Comparison of ENCODE assay signal across 8 cellular contexts in genomic region chr5:150517272-150518152, GRCh38. TPM values are rescaled to one million over a fixed set of nuclear protein-coding genes. Genes with fewer than 3 reads are reported as not detected.
A peak's percentile ranks its signal among the peaks of the same experiment; 100 is the strongest.
DNase-seq lines count a peak whose midpoint lies in the region; ATAC-seq and TF ChIP-seq lines count a peak whose summit lies in the region.

No MANE protein-coding gene starts in this region.

- H3K36me3 Mint-ChIP-seq in T-helper 17 cell (ENCODE audit: low read depth), result no peaks in the 10 kb centered on the region

- H3K27ac Mint-ChIP-seq in T-helper 17 cell, result no peak overlapping the region

- peak; percentile 89 for ATAC-seq in SK-N-SH treated with all-trans-retinoic acid at 6 μM for 48 hours
- ATAC-seq in left cardiac atrium, result peak; percentile 29 to 36
- no peak for ATAC-seq in T-helper 17 cell
- ATAC-seq in HG03342 (IDR thresholded peaks at IDR 0.05; ENCODE audit: unreplicated experiment), result no peak

- H3K9me3 ChIP-seq in T-helper 17 cell (ENCODE audit: control insufficient read depth, low read length, poor library complexity, severe bottlenecking), result no peaks in the 10 kb centered on the region

- intact Hi-C loops in left cardiac atrium (cut with DNase I), result no loop called here

- peak; percentile 74 for DNase-seq in HK-2 (ENCODE audit: unreplicated experiment)
- peak; percentile 63 for DNase-seq in left cardiac atrium
- peak; percentile 86 for DNase-seq in stromal cell of bone marrow (ENCODE audit: low read depth)
- DNase-seq in T-helper 17 cell, result no peak
- no peak for DNase-seq in cerebellum (ENCODE audit: low spot score)
- no peak for DNase-seq in activated CD4-positive, alpha-beta T cell treated with anti-CD3 and anti-CD28 coated beads for 48 hours

- H3K4me3 Mint-ChIP-seq in T-helper 17 cell, result no peak overlapping the region

- H3K27me3 Mint-ChIP-seq in T-helper 17 cell, result peaks cover 3% of the 10 kb centered on the region

- no peaks in the 10 kb centered on the region for H3K4me1 Mint-ChIP-seq in T-helper 17 cell

TF ChIP-seq in SK-N-SH treated with all-trans-retinoic acid at 6 μM for 48 hours, 23 proteins besides CTCF, POLR2A, EP300 and RAD21:
- TF ChIP-seq GLIS3 (CRISPR knock-in tag; IDR thresholded peaks at IDR 0.05), result no peak
- TF ChIP-seq POU6F1 (CRISPR knock-in tag; IDR thresholded peaks at IDR 0.05; ENCODE audit: borderline replicate concordance, low read depth), result no peak
- TF ChIP-seq ZFP30 (CRISPR knock-in tag; IDR thresholded peaks at IDR 0.05), result no peak
- peak; percentile 10; the same call in 1 of the 2 replicates for TF ChIP-seq CREB5 (CRISPR knock-in tag; IDR thresholded peaks at IDR 0.05; ENCODE audit: low read depth)
- TF ChIP-seq TOX (CRISPR knock-in tag; IDR thresholded peaks at IDR 0.05; ENCODE audit: borderline replicate concordance), result no peak
- TF ChIP-seq ISL1 (CRISPR knock-in tag; IDR thresholded peaks at IDR 0.05), result peak; percentile 81
- TF ChIP-seq ZNF565 (CRISPR knock-in tag; conservative IDR thresholded peaks at IDR 0.05; ENCODE audit: low read depth), result no peak
- 0 out of 2 replicates have a peak, but pooled peaks have one; percentile 7 for TF ChIP-seq CSDC2 (CRISPR knock-in tag; IDR thresholded peaks at IDR 0.05)
- no peak for TF ChIP-seq PPARA (CRISPR knock-in tag; IDR thresholded peaks at IDR 0.05; ENCODE audit: borderline replicate concordance)

RNA-seq across cellular contexts. Expression of gene NDST1, which starts 9.6 kb away (rescaled TPM):
- 10 to 100 TPM; 59.3 to 71.2 TPM for total RNA-seq in left cardiac atrium
- 10 to 100 TPM in 1 of 2 donors, 1 to 10 TPM in 1; 2.2 to 13.7 TPM for total RNA-seq in T-helper 17 cell
- 30.8 TPM for total RNA-seq in cerebellum

Comparison
In these comparisons a context has a peak if more than half of its experiments do, and no peak if none do; other contexts are left out.
1. DNase-seq: peak in HK-2 (single experiment), left cardiac atrium (single experiment) and stromal cell of bone marrow (single experiment); none in T-helper 17 cell (0 of 3), cerebellum (single experiment) and activated CD4-positive, alpha-beta T cell treated with anti-CD3 and anti-CD28 coated beads for 48 hours (single experiment).
2. ATAC-seq: peak in SK-N-SH treated with all-trans-retinoic acid at 6 μM for 48 hours (single experiment) and left cardiac atrium (2 of 2); none in T-helper 17 cell (single experiment) and HG03342 (single experiment).